Comparison of ENCODE assay signal across 8 cellular contexts in genomic region chr4:48315728-48316630, GRCh38. TPM values are rescaled to one million over a fixed set of nuclear protein-coding genes. Genes with fewer than 3 reads are reported as not detected.
DNase-seq lines count a peak whose midpoint lies in the region; ATAC-seq and TF ChIP-seq lines count a peak whose summit lies in the region.

No MANE protein-coding gene starts in this region.

- H3K4me1 Mint-ChIP-seq in CD4-positive, CD25-positive, alpha-beta regulatory T cell: peaks cover 0 to 6% (median 0%) of the 10 kb centered on the region in 4 donors

- no peaks in the 10 kb centered on the region for H3K4me1 ChIP-seq in CD4-positive, CD25-positive, alpha-beta regulatory T cell (ENCODE audit: control insufficient read depth, insufficient read depth, low read length, poor library complexity, severe bottlenecking)

- DNase-seq in CD4-positive, CD25-positive, alpha-beta regulatory T cell: peak in 2 of 3 donors; percentile 49 to 59
- DNase-seq in NCI-H2029 treated with DMSO at 0.1 percent for 48 hours (lab: John Stamatoyannopoulos, UW) (peak; percentile 56), fibroblast of the aortic adventitia (ENCODE audit: low read depth) (peak; percentile 84), retina (peak; percentile 38)
- no peak for DNase-seq in activated CD8-positive, alpha-beta memory T cell treated with anti-CD3 and anti-CD28 coated beads for 24 hours

- H3K27me3 Mint-ChIP-seq in CD4-positive, CD25-positive, alpha-beta regulatory T cell: peaks cover 16% of the 10 kb centered on the region

- peak overlapping the region in 1 of 3 donors; percentile 12 for H3K27ac Mint-ChIP-seq in CD4-positive, CD25-positive, alpha-beta regulatory T cell

- ATAC-seq in CD4-positive, CD25-positive, alpha-beta regulatory T cell (ENCODE audit: low read depth in 2 of 2): peak; percentile 37 to 45
- peak; percentile 73 for ATAC-seq in GM18498 (IDR thresholded peaks at IDR 0.05; ENCODE audit: unreplicated experiment)
- ATAC-seq in HG02840 (IDR thresholded peaks at IDR 0.05; ENCODE audit: low FRiP score, unreplicated experiment): peak; percentile 78

- H3K9me3 ChIP-seq in CD4-positive, CD25-positive, alpha-beta regulatory T cell (ENCODE audit: control insufficient read depth in 2 of 2, low read length in 2 of 2): no peaks in the 10 kb centered on the region

- TF ChIP-seq CTCF in WI38 (IDR thresholded peaks at IDR 0.05; ENCODE audit: low read depth, low read length) (peak; percentile 58), fibroblast of the aortic adventitia (IDR thresholded peaks at IDR 0.05; ENCODE audit: insufficient read depth, low read length) (peak; percentile 80)

- H3K9me3 Mint-ChIP-seq in CD4-positive, CD25-positive, alpha-beta regulatory T cell: peaks cover 0 to 4% (median 0%) of the 10 kb centered on the region in 7 donors

- no peak overlapping the region for H3K27ac ChIP-seq in CD4-positive, CD25-positive, alpha-beta regulatory T cell (ENCODE audit: insufficient read depth, low read length, poor library complexity, severe bottlenecking)

- no peak overlapping the region for H3K4me3 Mint-ChIP-seq in CD4-positive, CD25-positive, alpha-beta regulatory T cell

- H3K36me3 Mint-ChIP-seq in CD4-positive, CD25-positive, alpha-beta regulatory T cell: no peaks in the 10 kb centered on the region

- peaks cover 2% of the 10 kb centered on the region for H3K27me3 ChIP-seq in CD4-positive, CD25-positive, alpha-beta regulatory T cell (ENCODE audit: control insufficient read depth, insufficient read depth, low read length)

- H3K4me3 ChIP-seq in CD4-positive, CD25-positive, alpha-beta regulatory T cell (ENCODE audit: low read depth, low read length): no peak overlapping the region
- no peak overlapping the region for H3K4me3 ChIP-seq in WI38 (ENCODE audit: low read depth, low read length)
- H3K4me3 ChIP-seq in fibroblast of the aortic adventitia (ENCODE audit: low read depth, low read length): no peak overlapping the region

- H3K36me3 ChIP-seq in CD4-positive, CD25-positive, alpha-beta regulatory T cell (ENCODE audit: control insufficient read depth, insufficient read depth, low read length): no peaks in the 10 kb centered on the region

RNA-seq across cellular contexts. Expression of gene SLAIN2, which starts 25.4 kb away (rescaled TPM):
- total RNA-seq in CD4-positive, CD25-positive, alpha-beta regulatory T cell: 82.9 TPM
- 10 to 100 TPM; 23.9 to 28.4 (median 26.0) TPM for polyA plus RNA-seq in CD4-positive, CD25-positive, alpha-beta regulatory T cell
- total RNA-seq in fibroblast of the aortic adventitia (ENCODE audit: low replicate concordance): 9.6 and 93.5 TPM in 2 replicates

RNA-seq across cellular contexts. Expression of gene TEC, which starts 46.3 kb away (rescaled TPM):
- total RNA-seq in CD4-positive, CD25-positive, alpha-beta regulatory T cell: 3.0 TPM
- polyA plus RNA-seq in CD4-positive, CD25-positive, alpha-beta regulatory T cell: 1 to 10 TPM in 3 of 4 donors, under 1 TPM in 1; 0.17 to 1.2 (median 1.2) TPM
- total RNA-seq in fibroblast of the aortic adventitia (ENCODE audit: low replicate concordance): 0.72 and 3.5 TPM in 2 replicates
